Comparison of ENCODE assay signal across 22 cellular contexts in the genomic region with DNA sequence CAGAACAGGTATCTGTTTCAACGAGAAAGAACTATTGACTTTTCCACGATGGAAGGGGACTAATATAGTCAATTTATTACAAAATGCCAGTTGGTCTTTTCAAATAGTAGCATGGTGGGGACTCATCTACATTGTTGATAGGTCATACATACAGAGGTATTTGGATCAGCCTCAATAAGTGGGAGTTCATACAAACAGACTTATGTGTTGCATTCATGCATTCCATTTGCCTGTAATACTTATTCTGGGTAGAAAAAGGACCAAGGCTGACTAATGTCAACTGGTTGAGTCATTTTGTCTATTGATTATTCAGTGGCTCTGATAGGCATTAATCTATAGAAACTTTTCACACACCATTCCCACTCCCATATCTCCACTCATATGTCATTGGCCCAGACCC. TPM values are rescaled to one million over a fixed set of nuclear protein-coding genes. Genes with fewer than 3 reads are reported as not detected.
DNase-seq lines count a peak whose midpoint lies in the region; TF ChIP-seq lines count a peak whose summit lies in the region.
"Had no signal": no experiment of that assay in that cellular context is flagged by ENCODE, and none has a peak within 500 bp of the region (broad histone marks: within the 10 kb centered on the region; RNA-seq: fewer than 3 reads in every experiment).

No MANE protein-coding gene starts in this region.

- H3K9me2 ChIP-seq in GM23248 (ENCODE audit: insufficient read depth) (peaks cover 6% of the 10 kb centered on the region; the same call in 1 of the 2 replicates), PC-9 (ENCODE audit: insufficient read depth) (no peaks in the 10 kb centered on the region)
- H3K9me2 ChIP-seq: SK-N-SH had no signal

- H3F3A ChIP-seq in GM23248 (ENCODE audit: insufficient read depth): peaks cover 29% of the 10 kb centered on the region
- no peaks in the 10 kb centered on the region for H3F3A ChIP-seq in PC-9 (ENCODE audit: insufficient read depth, low read depth)

- DNase-seq in AG08395 (ENCODE audit: low spot score): peak; percentile 13
- peak; percentile 71 for DNase-seq in GM23248
- DNase-seq in amniotic epithelial cell (ENCODE audit: low read depth): peak; percentile 20
- DNase-seq in iris pigment epithelial cell (ENCODE audit: low read depth): peak; percentile 36
- DNase-seq in PC-9: no peak
- DNase-seq in DMS 273 (lab: John Stamatoyannopoulos, UW; ENCODE audit: unreplicated experiment): no peak
- no peak for DNase-seq in GF-D8 (lab: John Stamatoyannopoulos, UW)
- DNase-seq in G401 (ENCODE audit: low spot score): no peak
- DNase-seq: COR-L47, DMS79, KBM-7, MG63, NCI-H1105 treated with DMSO at 0.1 percent for 48 hours, NCI-H1930, NCI-H2107, NCI-H524, NCI-H748 treated with DMSO at 0.1 percent for 48 hours, SK-N-SH, SW 1271 had no signal

- 94 to 98% methylated on average over 2 of the region's 2 CpGs for WGBS in GM23248 (ENCODE audit: low coverage in 1 of 2, low lambda C conversion rate in 2 of 2, missing lambda C conversion rate in 2 of 2), 2 experiments

- no TSS peak for BruUV-seq in PC-9 (replicated peaks; lab: Mats Ljungman, UMichigan)

- in situ Hi-C loops in GM23248 (cut with MboI) (no loop called here), G401 (cut with HindIII; ENCODE audit: low sequenced_read_pairs) (no loop called here)

- CTCF ChIA-PET in PC-9 (lab: Charles Lee): interaction anchor here (0.6 kb wide), 1 partner anchor 69 kb away, joined by 3 read pairs; no protein-coding TSS in a partner anchor

- H3K9me3 ChIP-seq in GM23248 (ENCODE audit: low read depth) (no peaks in the 10 kb centered on the region), PC-9 (ENCODE audit: insufficient read depth, low read depth) (no peaks in the 10 kb centered on the region)

- H3K4me3 ChIP-seq in GM23248 (no peak overlapping the region), PC-9 (no peak overlapping the region)
- H3K4me3 ChIP-seq: BLaER1 treated with 17β-estradiol and CSF1 and Interleukin-3, amounts not matched to agents 10 nM and 100 nM; MG63 had no signal

- H2AFZ ChIP-seq in GM23248 (no peak overlapping the region), PC-9 (no peak overlapping the region)

- no peak for TF ChIP-seq CTCF in PC-9 (conservative IDR thresholded peaks at IDR 0.05)

- H3K36me3 ChIP-seq in GM23248 (ENCODE audit: low read depth): no peaks in the 10 kb centered on the region
- no peaks in the 10 kb centered on the region for H3K36me3 ChIP-seq in PC-9 (ENCODE audit: low read depth)
- H3K36me3 ChIP-seq: BLaER1 treated with 17β-estradiol and CSF1 and Interleukin-3, amounts not matched to agents 10 nM and 100 nM; MG63 had no signal

- H4K20me1 ChIP-seq in GM23248 (ENCODE audit: insufficient read depth): no peaks in the 10 kb centered on the region
- no peaks in the 10 kb centered on the region for H4K20me1 ChIP-seq in PC-9 (ENCODE audit: insufficient read depth)
- H4K20me1 ChIP-seq: BLaER1 treated with 17β-estradiol and CSF1 and Interleukin-3, amounts not matched to agents 10 nM and 100 nM had no signal

- peak overlapping the region; percentile 13 for H3K4me2 ChIP-seq in GM23248 (ENCODE audit: unreplicated experiment)
- no peak overlapping the region for H3K4me2 ChIP-seq in PC-9
- H3K4me2 ChIP-seq: SK-N-SH had no signal

- H3K27ac ChIP-seq in GM23248 (no peak overlapping the region), PC-9 (no peak overlapping the region)
- H3K27ac ChIP-seq: 22Rv1; BLaER1 treated with 17β-estradiol and CSF1 and Interleukin-3, amounts not matched to agents 10 nM and 100 nM had no signal

- no peaks in the 10 kb centered on the region for H3K79me2 ChIP-seq in GM23248 (ENCODE audit: insufficient read depth)
- no peaks in the 10 kb centered on the region for H3K79me2 ChIP-seq in PC-9 (ENCODE audit: low read depth)

- intact Hi-C loops in PC-9 (cut with micrococcal nuclease; ENCODE audit: unreplicated experiment): no loop called here

- no peak overlapping the region for H3K9ac ChIP-seq in GM23248
- H3K9ac ChIP-seq: BLaER1 treated with 17β-estradiol and CSF1 and Interleukin-3, amounts not matched to agents 10 nM and 100 nM; SK-N-SH had no signal

- H3K4me1 ChIP-seq in GM23248 (ENCODE audit: insufficient read depth): peaks cover 31% of the 10 kb centered on the region
- H3K4me1 ChIP-seq in PC-9 (replicated peaks; ENCODE audit: insufficient read depth): no peaks in the 10 kb centered on the region

- no peaks in the 10 kb centered on the region for H3K27me3 ChIP-seq in GM23248 (replicated peaks; ENCODE audit: insufficient read depth)
- no peaks in the 10 kb centered on the region for H3K27me3 ChIP-seq in PC-9 (ENCODE audit: insufficient read depth, low read depth)
- H3K27me3 ChIP-seq: BLaER1 treated with 17β-estradiol and CSF1 and Interleukin-3, amounts not matched to agents 10 nM and 100 nM; MG63 had no signal

- POLR2A ChIA-PET in PC-9 (lab: Charles Lee; ENCODE audit: unreplicated experiment): no interaction called here

RNA-seq across cellular contexts. Expression of a gene that starts 41.5 kb away (rescaled TPM):
- total RNA-seq in GM23248 (2014; rRNA removed; shearing (Covaris generic)): 272 and 303 TPM in 2 replicates
- polyA plus RNA-seq in GM23248 (2016; fragmentation: Nextera tagmentation; extraction: Ambion mirVana): 488 and 507 TPM in 2 replicates
- 6.2 and 14.1 TPM in 2 replicates for total RNA-seq in PC-9 (2021)
- total RNA-seq in G401 (2014; rRNA removed; shearing (Covaris generic)): 0.64 and 0.68 TPM in 2 replicates

RNA-seq across cellular contexts. Expression of a gene that starts 48.2 kb away (rescaled TPM):
- total RNA-seq in GM23248 (2014; rRNA removed; shearing (Covaris generic)): 0.51 and 1.6 TPM in 2 replicates
- polyA plus RNA-seq in GM23248 (2016; fragmentation: Nextera tagmentation; extraction: Ambion mirVana): 2.1 and 2.3 TPM in 2 replicates
- 0.30 TPM in 1 of 2 replicates, not detected in the other for total RNA-seq in PC-9 (2021)
- 2.2 TPM in 1 of 2 replicates, not detected in the other for total RNA-seq in G401 (2014; rRNA removed; shearing (Covaris generic))
- total RNA-seq: H1 had no signal

Comparison
In these comparisons a context has a peak if more than half of its experiments do, and no peak if none do; other contexts are left out.
1. DNase-seq: peak in AG08395 (single experiment), GM23248 (single experiment), amniotic epithelial cell (single experiment) and iris pigment epithelial cell (single experiment); none in PC-9 (0 of 2), DMS 273 (single experiment), GF-D8 (single experiment) and G401 (single experiment).
2. RNA of a gene that starts 41.5 kb away (total RNA-seq): 272 to 303 TPM in GM23248; 6.2 to 14.1 TPM in PC-9 and 0.64 to 0.68 TPM in G401; every median in the first group is over 10 times any median in the second.